In genomic region chrX:95764972-95765451, GRCh38 we compare ENCODE assay signal across 9 cellular contexts.
DNase-seq lines count a peak whose midpoint lies in the region; ATAC-seq, FAIRE-seq and TF ChIP-seq lines count a peak whose summit lies in the region.
"Had no signal": no experiment of that assay in that cellular context is flagged by ENCODE, and none has a peak within 500 bp of the region (broad histone marks: within the 10 kb centered on the region; RNA-seq: fewer than 3 reads in every experiment).

No MANE protein-coding gene starts in this region.

- no peak overlapping the region for H3K27ac Mint-ChIP-seq in MCF 10A (ENCODE audit: low read depth, unreplicated experiment)
- H3K27ac Mint-ChIP-seq: activated naive CD8-positive, alpha-beta T cell had no signal

- H3K79me2 ChIP-seq in KMS-11 (ENCODE audit: insufficient read depth, low read depth), result no peaks in the 10 kb centered on the region

- no peak overlapping the region for H2AFZ ChIP-seq in KMS-11 (ENCODE audit: low read depth)

- CTCF ChIA-PET in MCF 10A (lab: Yijun Ruan, JAX), result interaction anchor here (0.6 to 3.0 kb wide), 20 partner anchors 8 to 1152 kb away, joined by 3 to 38 read pairs (median 3); no protein-coding TSS in a partner anchor

- H3K27me3 Mint-ChIP-seq in MCF 10A (ENCODE audit: insufficient read depth, unreplicated experiment), result peaks cover 6% of the 10 kb centered on the region
- H3K27me3 Mint-ChIP-seq: activated naive CD8-positive, alpha-beta T cell had no signal

- DNase-seq in MCF 10A (ENCODE audit: unreplicated experiment), result peak; percentile 67
- DNase-seq in breast epithelium (ENCODE audit: low spot score in 2 of 2), result no peak
- DNase-seq in iPS-NIHi11 (ENCODE audit: low spot score), result peak; percentile 14
- DNase-seq in effector CD4-positive, alpha-beta T cell, result no peak
- DNase-seq in activated CD8-positive, alpha-beta memory T cell treated with anti-CD3 and anti-CD28 coated beads, Interleukin-2, amount 50 U/mL, for 4 hours, result no peak

- H3K4me3 Mint-ChIP-seq in MCF 10A (ENCODE audit: unreplicated experiment), result no peak overlapping the region
- H3K4me3 Mint-ChIP-seq: activated naive CD8-positive, alpha-beta T cell had no signal

- no peaks in the 10 kb centered on the region for H3K4me1 Mint-ChIP-seq in MCF 10A (ENCODE audit: insufficient read depth, unreplicated experiment)

- H3K27me3 ChIP-seq in breast epithelium, result peaks cover 0 to 26% of the 10 kb centered on the region in 2 donors
- no peaks in the 10 kb centered on the region for H3K27me3 ChIP-seq in KMS-11 (ENCODE audit: insufficient read depth, low read depth)

- H3K4me3 ChIP-seq in breast epithelium, result no peak overlapping the region
- no peak overlapping the region for H3K4me3 ChIP-seq in KMS-11 (IDR thresholded peaks at IDR 0.05; ENCODE audit: insufficient read depth, low read depth, low read length)

- no peaks in the 10 kb centered on the region for H4K20me1 ChIP-seq in KMS-11 (ENCODE audit: insufficient read depth)

- H3K9me3 Mint-ChIP-seq in MCF 10A (ENCODE audit: unreplicated experiment), result peaks cover 7% of the 10 kb centered on the region

- H3K36me3 ChIP-seq in breast epithelium (no peaks in the 10 kb centered on the region), KMS-11 (ENCODE audit: insufficient read depth) (no peaks in the 10 kb centered on the region)

- intact Hi-C loops in MCF 10A (cut with micrococcal nuclease), result loop anchor here (1.0 to 10.0 kb wide), 3 partner anchors 258 to 610 kb away; no protein-coding TSS in a partner anchor
- intact Hi-C loops in breast epithelium (cut with DNase I; ENCODE audit: low total_unique reads), result no loop called here

- H3K4me1 ChIP-seq in breast epithelium (no peaks in the 10 kb centered on the region), KMS-11 (ENCODE audit: low read depth, poor library complexity, severe bottlenecking) (no peaks in the 10 kb centered on the region)

- POLR2A ChIA-PET in MCF 10A (lab: Yijun Ruan, JAX), result no interaction called here

- H3K27ac ChIP-seq in breast epithelium (no peak overlapping the region), KMS-11 (no peak overlapping the region)

- no peaks in the 10 kb centered on the region for H3K36me3 Mint-ChIP-seq in MCF 10A (ENCODE audit: insufficient read depth, unreplicated experiment)
- H3K36me3 Mint-ChIP-seq: activated naive CD8-positive, alpha-beta T cell had no signal

- FAIRE-seq in TTC549 (lab: Jason Lieb, UNC), result peak; percentile 41

- no TSS peak for BruUV-seq in MCF 10A (replicated peaks; lab: Mats Ljungman, UMichigan)

- no peak overlapping the region for H3K9ac ChIP-seq in KMS-11

- TF ChIP-seq POLR2A in breast epithelium (IDR thresholded peaks at IDR 0.05), result no peak

- TF ChIP-seq CTCF in MCF 10A (IDR thresholded peaks at IDR 0.05; ENCODE audit: unreplicated experiment), result peak; percentile 48
- TF ChIP-seq CTCF in breast epithelium (IDR thresholded peaks at IDR 0.05), result no peak
- TF ChIP-seq CTCF in KMS-11 (conservative IDR thresholded peaks at IDR 0.05; ENCODE audit: low read depth, low read length), result peak; percentile 58

- no peak for ATAC-seq in GM18502 (IDR thresholded peaks at IDR 0.05; ENCODE audit: poor library complexity, unreplicated experiment)

- no peak overlapping the region for H3K4me2 ChIP-seq in KMS-11

- no peaks in the 10 kb centered on the region for H3K9me3 ChIP-seq in breast epithelium

Comparison
In these comparisons a context has a peak if more than half of its experiments do, and no peak if none do; other contexts are left out.
1. DNase-seq: peak in MCF 10A (single experiment) and iPS-NIHi11 (single experiment); none in breast epithelium (0 of 2), effector CD4-positive, alpha-beta T cell (single experiment) and activated CD8-positive, alpha-beta memory T cell treated with anti-CD3 and anti-CD28 coated beads, Interleukin-2, amount 50 U/mL, for 4 hours (single experiment).
2. CTCF ChIP-seq: peak in MCF 10A (single experiment) and KMS-11 (single experiment); none in breast epithelium (0 of 3).